ENCODE assay signal across 8 cellular contexts in the genomic region with DNA sequence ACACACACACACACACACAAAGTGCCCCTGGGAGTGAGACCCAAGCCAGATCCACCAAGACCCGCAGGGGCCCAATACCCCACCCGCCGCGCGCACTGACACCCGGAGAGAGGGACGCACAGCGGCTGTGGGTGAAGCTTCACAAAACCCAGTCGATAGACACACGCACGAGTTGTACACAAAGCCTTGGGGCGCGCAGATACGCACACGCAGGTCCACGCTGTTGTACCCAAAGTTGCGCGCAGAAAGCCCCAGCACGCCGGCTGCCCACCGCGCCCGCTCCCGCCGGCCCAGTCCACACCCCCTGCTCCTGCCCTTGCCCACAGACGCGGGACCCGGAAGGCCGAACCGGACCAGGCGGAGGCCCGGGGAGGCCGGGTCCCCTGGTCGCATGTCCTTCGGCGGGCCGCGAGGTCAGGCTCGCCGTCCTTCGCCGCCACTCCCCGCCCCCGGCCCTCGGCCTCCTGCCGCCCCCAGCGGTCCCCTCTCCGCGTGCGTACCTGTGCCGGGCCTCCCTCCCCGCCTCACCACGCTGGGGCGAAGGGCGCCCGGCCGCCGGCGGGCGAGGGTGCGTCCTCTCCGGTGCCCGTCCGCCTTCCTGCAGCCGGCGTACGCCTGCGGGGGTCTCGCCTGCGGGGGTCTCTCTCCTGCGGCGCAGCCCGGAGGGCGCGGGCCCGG. TPM values are rescaled to one million over a fixed set of nuclear protein-coding genes. Genes with fewer than 3 reads are reported as not detected.
DNase-seq lines count a peak whose midpoint lies in the region; ATAC-seq and TF ChIP-seq lines count a peak whose summit lies in the region.

A gene (minus strand): TSS at position 344 of the 678 bp plus-strand sequence. CDS start 1,180 bp downstream, outside the sequence.

- POLR2A ChIA-PET in activated CD4-positive, alpha-beta memory T cell treated with anti-CD3 and anti-CD28 coated beads for 36 hours (lab: Charles Lee) = no interaction called here

- peak in 1 of 11 experiments; percentile 10 for TF ChIP-seq CTCF in spleen (IDR thresholded peaks at IDR 0.05 in 8 of 11, conservative IDR thresholded peaks at IDR 0.05 in 3 of 11)

- H3K4me3 ChIP-seq in spleen = peak within 1 kb of the TSS; percentile 21 to 74 (median 43)

- no peaks in the 10 kb centered on the region for H3K36me3 Mint-ChIP-seq in activated CD4-positive, alpha-beta memory T cell treated with anti-CD3 and anti-CD28 coated beads for 36 hours

- no peaks in the 10 kb centered on the region for H3K9me3 Mint-ChIP-seq in activated CD4-positive, alpha-beta memory T cell treated with anti-CD3 and anti-CD28 coated beads for 36 hours

- no peak within 1 kb of the TSS for H3K27ac ChIP-seq in spleen

- CTCF ChIA-PET in activated CD4-positive, alpha-beta memory T cell treated with anti-CD3 and anti-CD28 coated beads for 36 hours (lab: Charles Lee) = interaction anchor here (0.6 to 1.5 kb wide), 4 partner anchors 21 to 228 kb away, joined by 3 to 5 read pairs (median 5); no protein-coding TSS in a partner anchor

- WGBS in spleen, 5 donors = 2 to 20% (median 3%) methylated on average over 2 to 76 of the region's 76 CpGs

- peaks cover 0 to 46% (median 16%) of the 10 kb centered on the region in 7 donors for H3K27me3 ChIP-seq in spleen (replicated peaks in 1 of 7)

- peak within 1 kb of the TSS; percentile 55 for H3K4me3 Mint-ChIP-seq in activated CD4-positive, alpha-beta memory T cell treated with anti-CD3 and anti-CD28 coated beads for 36 hours

- H3K27me3 Mint-ChIP-seq in activated CD4-positive, alpha-beta memory T cell treated with anti-CD3 and anti-CD28 coated beads for 36 hours = peaks cover 24% of the 10 kb centered on the region

- ATAC-seq in left ventricle myocardium superior = peak; percentile 24
- ATAC-seq in GM21515 (IDR thresholded peaks at IDR 0.05; ENCODE audit: unreplicated experiment) = no peak
- ATAC-seq in GM21528 (IDR thresholded peaks at IDR 0.05; ENCODE audit: low FRiP score, unreplicated experiment) = no peak

- H3K36me3 ChIP-seq in spleen = peaks cover 0 to 11% (median 4%) of the 10 kb centered on the region in 6 donors

- peaks cover 7% of the 10 kb centered on the region for H3K4me1 Mint-ChIP-seq in activated CD4-positive, alpha-beta memory T cell treated with anti-CD3 and anti-CD28 coated beads for 36 hours (ENCODE audit: low read depth)

- intact Hi-C loops in activated CD4-positive, alpha-beta memory T cell treated with anti-CD3 and anti-CD28 coated beads for 36 hours (cut with micrococcal nuclease) = loop anchor here (1.0 kb wide), 1 partner anchor 76 kb away; no protein-coding TSS in a partner anchor
- intact Hi-C loops in left ventricle myocardium superior (cut with micrococcal nuclease) (no loop called here), spleen (cut with DNase I; ENCODE audit: low total_unique reads) (no loop called here)

- no peak for TF ChIP-seq POLR2A in spleen (IDR thresholded peaks at IDR 0.05)

- peak; percentile 65 for DNase-seq in DMS53 (lab: John Stamatoyannopoulos, UW)
- DNase-seq in DMS53 treated with DMSO at 0.1 percent for 48 hours (lab: John Stamatoyannopoulos, UW; ENCODE audit: unreplicated experiment) = no peak
- DNase-seq in activated CD4-positive, alpha-beta memory T cell treated with anti-CD3 and anti-CD28 coated beads for 36 hours = no peak
- DNase-seq in left ventricle myocardium superior = peak; percentile 40
- no peak for DNase-seq in spleen
- DNase-seq in stimulated activated CD4-positive, alpha-beta T cell treated with anti-CD3 and anti-CD28 coated beads, Interleukin-12 subunit alpha, Interleukin-12 subunit beta, amount 100 ng/mL, for 4 hours = no peak

- H3K4me1 ChIP-seq in spleen = peaks cover 0 to 24% (median 17%) of the 10 kb centered on the region in 6 donors

- H3K27ac Mint-ChIP-seq in activated CD4-positive, alpha-beta memory T cell treated with anti-CD3 and anti-CD28 coated beads for 36 hours = no peak within 1 kb of the TSS

- H3K9me3 ChIP-seq in spleen = no peaks in the 10 kb centered on the region

RNA-seq across cellular contexts. Expression of the gene that starts here (rescaled TPM):
- 1 to 10 TPM in 1 of 2 experiments, under 1 TPM in 1; 0.63 to 1.3 TPM for total RNA-seq in activated CD4-positive, alpha-beta memory T cell treated with anti-CD3 and anti-CD28 coated beads for 36 hours
- 4.1 TPM for total RNA-seq in left ventricle myocardium superior
- total RNA-seq in spleen = 1 to 10 TPM in 1 of 7 donors, under 1 TPM in 5, not detected in 1; 0.46 to 1.3 (median 0.50) TPM
- polyA plus RNA-seq in spleen = 1 to 10 TPM in 2 of 3 donors, under 1 TPM in 1; 0.77 to 2.7 (median 2.1) TPM

Comparison
In these comparisons a context has a peak if more than half of its experiments do, and no peak if none do; other contexts are left out.
1. DNase-seq: peak in DMS53 (single experiment) and left ventricle myocardium superior (single experiment); none in DMS53 treated with DMSO at 0.1 percent for 48 hours (single experiment), activated CD4-positive, alpha-beta memory T cell treated with anti-CD3 and anti-CD28 coated beads for 36 hours (single experiment), spleen (single experiment) and stimulated activated CD4-positive, alpha-beta T cell treated with anti-CD3 and anti-CD28 coated beads, Interleukin-12 subunit alpha, Interleukin-12 subunit beta, amount 100 ng/mL, for 4 hours (single experiment).